In the genomic region with DNA sequence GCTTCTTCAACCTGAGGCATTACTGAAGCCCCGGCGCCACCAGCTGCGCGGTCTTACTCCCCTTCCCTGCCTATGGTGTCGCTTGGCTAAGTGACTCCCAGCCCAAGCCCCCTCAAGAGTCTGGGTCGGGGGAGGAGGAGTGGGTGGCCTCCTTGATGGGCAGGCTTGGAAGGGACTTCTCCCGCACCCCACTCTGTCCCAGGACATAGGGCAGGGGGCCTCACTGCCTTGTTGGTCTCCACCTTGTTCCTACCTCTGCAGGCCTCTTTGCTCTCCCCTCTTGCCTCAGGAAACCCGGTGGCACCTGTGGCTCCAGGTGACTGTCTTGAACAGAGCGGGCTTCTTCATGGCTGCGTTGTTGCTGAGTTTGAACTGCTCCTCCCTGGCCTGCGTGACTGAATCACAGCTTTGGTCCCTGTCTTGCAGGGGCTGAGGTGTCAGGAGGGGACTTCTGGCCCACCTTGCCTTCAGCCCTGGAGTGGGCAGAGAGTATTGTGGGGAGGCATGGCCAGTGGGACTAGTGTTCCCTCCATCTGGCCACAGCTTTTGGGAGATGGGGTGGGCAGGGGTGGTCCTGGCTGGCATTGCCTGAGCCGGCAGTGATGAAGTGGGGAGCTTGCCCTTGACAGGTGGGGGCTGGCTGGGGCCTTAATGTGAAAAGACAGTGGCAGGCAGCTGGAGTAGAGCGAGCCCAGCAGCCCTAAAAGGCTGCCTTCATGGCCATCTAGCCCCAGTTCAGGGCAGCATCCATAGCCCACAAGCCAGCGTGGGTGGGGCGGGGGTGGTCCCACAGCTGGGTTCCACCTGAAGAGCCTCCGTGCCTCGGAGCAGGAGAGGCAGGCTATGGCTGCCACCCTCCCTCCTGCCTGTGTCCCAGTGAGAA, we compare ENCODE assay signal across 35 cellular contexts. TPM values are rescaled to one million over a fixed set of nuclear protein-coding genes. Genes with fewer than 3 reads are reported as not detected.
"Had no signal": no experiment of that assay in that cellular context is flagged by ENCODE, and none has a peak within 500 bp of the region (broad histone marks: within the 10 kb centered on the region; RNA-seq: fewer than 3 reads in every experiment).

No MANE protein-coding gene starts in this region.

- H3K36me3 ChIP-seq: brain microvascular endothelial cell had no signal

- DNase-seq: activated CD4-positive, alpha-beta memory T cell treated with anti-CD3 and anti-CD28 coated beads, Interleukin-2, amount 10 ng/mL, durations not matched to agents 7 days and 5 days; activated CD4-positive, alpha-beta T cell treated with anti-CD3 and anti-CD28 coated beads for 1 hour; activated CD4-positive, alpha-beta T cell treated with anti-CD3 and anti-CD28 coated beads for 48 hours; activated CD4-positive, CD25-positive, alpha-beta regulatory T cell; activated CD8-positive, alpha-beta memory T cell treated with anti-CD3 and anti-CD28 coated beads for 24 hours; activated CD8-positive, alpha-beta memory T cell treated with anti-CD3 and anti-CD28 coated beads, Interleukin-2, amount 10 ng/mL, durations not matched to agents 7 days and 5 days; activated CD8-positive, alpha-beta memory T cell treated with anti-CD3 and anti-CD28 coated beads, Interleukin-2, amount 50 U/mL, for 48 hours; activated effector memory CD4-positive, alpha-beta T cell treated with Interleukin-2 at 50 U/mL for 16 hours; activated naive CD4-positive, alpha-beta T cell treated with anti-CD3 and anti-CD28 coated beads, Interleukin-2, amount 10 ng/mL, durations not matched to agents 7 days and 5 days; activated naive CD8-positive, alpha-beta T cell treated with anti-CD3 and anti-CD28 coated beads, Interleukin-2, amount 50 U/mL, for 24 hours; activated T-cell treated with anti-CD3 and anti-CD28 coated beads, Interleukin-2, amount 50 U/mL, for 48 hours; anterior cingulate cortex; brain microvascular endothelial cell; Karpas-422; NCI-H1105 treated with DMSO at 0.1 percent for 48 hours; NCI-H1436; NCI-H1694; NCI-H2029; NCI-H510A; NCI-H526; NCI-H748 treated with DMSO at 0.1 percent for 48 hours; NK-92 treated with Interleukin-12 subunit alpha and Interleukin-12 subunit beta, amount 100 ng/mL, for 24 hours; PC-9; SW 1271; T-helper 1 cell; T-helper 2 cell; T-helper 9 cell; WERI-Rb-1 had no signal

- H3K9me3 Mint-ChIP-seq: activated CD4-positive, alpha-beta memory T cell treated with anti-CD3 and anti-CD28 coated beads, Interleukin-2, amount 10 ng/mL, durations not matched to agents 7 days and 5 days; activated naive CD4-positive, alpha-beta T cell treated with anti-CD3 and anti-CD28 coated beads, Interleukin-2, amount 10 ng/mL, durations not matched to agents 7 days and 5 days; activated naive CD8-positive, alpha-beta T cell treated with anti-CD3 and anti-CD28 coated beads, Interleukin-2, amount 50 U/mL, for 24 hours; central memory CD8-positive, alpha-beta T cell had no signal

- H2AFZ ChIP-seq: PC-9 had no signal

- H3K4me1 Mint-ChIP-seq: activated CD4-positive, alpha-beta memory T cell treated with anti-CD3 and anti-CD28 coated beads, Interleukin-2, amount 10 ng/mL, durations not matched to agents 7 days and 5 days; central memory CD8-positive, alpha-beta T cell had no signal

- H3K27ac ChIP-seq: brain microvascular endothelial cell, cardiac muscle cell, PC-9, RWPE1, WERI-Rb-1 had no signal

- H3K4me3 Mint-ChIP-seq: activated CD4-positive, alpha-beta memory T cell treated with anti-CD3 and anti-CD28 coated beads, Interleukin-2, amount 10 ng/mL, durations not matched to agents 7 days and 5 days; activated CD8-positive, alpha-beta memory T cell treated with anti-CD3 and anti-CD28 coated beads, Interleukin-2, amount 10 ng/mL, durations not matched to agents 7 days and 5 days; activated naive CD4-positive, alpha-beta T cell treated with anti-CD3 and anti-CD28 coated beads, Interleukin-2, amount 10 ng/mL, durations not matched to agents 7 days and 5 days; activated naive CD8-positive, alpha-beta T cell; activated naive CD8-positive, alpha-beta T cell treated with anti-CD3 and anti-CD28 coated beads, Interleukin-2, amount 50 U/mL, for 24 hours; central memory CD8-positive, alpha-beta T cell had no signal

- FAIRE-seq: RCC 7860 had no signal

- ATAC-seq: activated CD8-positive, alpha-beta memory T cell treated with anti-CD3 and anti-CD28 coated beads, Interleukin-2, amount 10 ng/mL, durations not matched to agents 7 days and 5 days; activated naive CD8-positive, alpha-beta T cell treated with anti-CD3 and anti-CD28 coated beads, Interleukin-2, amount 50 U/mL, for 24 hours; Right ventricle myocardium inferior had no signal

- H3K4me2 ChIP-seq: PC-9 had no signal

- H3K27ac Mint-ChIP-seq: activated CD4-positive, alpha-beta memory T cell treated with anti-CD3 and anti-CD28 coated beads, Interleukin-2, amount 10 ng/mL, durations not matched to agents 7 days and 5 days; activated CD8-positive, alpha-beta memory T cell treated with anti-CD3 and anti-CD28 coated beads, Interleukin-2, amount 10 ng/mL, durations not matched to agents 7 days and 5 days; activated naive CD4-positive, alpha-beta T cell treated with anti-CD3 and anti-CD28 coated beads, Interleukin-2, amount 10 ng/mL, durations not matched to agents 7 days and 5 days; activated naive CD8-positive, alpha-beta T cell; activated naive CD8-positive, alpha-beta T cell treated with anti-CD3 and anti-CD28 coated beads, Interleukin-2, amount 50 U/mL, for 24 hours had no signal

- H3K36me3 Mint-ChIP-seq: activated CD8-positive, alpha-beta memory T cell treated with anti-CD3 and anti-CD28 coated beads, Interleukin-2, amount 10 ng/mL, durations not matched to agents 7 days and 5 days; activated naive CD8-positive, alpha-beta T cell had no signal

- H3K4me3 ChIP-seq: cardiac muscle cell, PC-9 had no signal

RNA-seq across cellular contexts. Expression of a gene that starts 54.5 kb away (rescaled TPM):
- total RNA-seq: cardiac muscle cell, MCF 10A, PC-9, Right ventricle myocardium inferior had no signal
- polyA plus RNA-seq: cardiac muscle cell had no signal
